16 cellular contexts compared by ENCODE assay signal in genomic region chr2:162000466-162000865, GRCh38.
"Had no signal": no experiment of that assay in that cellular context is flagged by ENCODE, and none has a peak within 500 bp of the region (broad histone marks: within the 10 kb centered on the region; RNA-seq: fewer than 3 reads in every experiment).

No MANE protein-coding gene starts in this region.

- H3K9me3 ChIP-seq: colonic mucosa, testis had no signal

- H3K4me1 ChIP-seq: parathyroid adenoma had no signal

- H3K27me3 Mint-ChIP-seq: activated CD4-positive, alpha-beta memory T cell treated with anti-CD3 and anti-CD28 coated beads, Interleukin-2, amount 10 ng/mL, durations not matched to agents 7 days and 5 days; stimulated activated naive CD8-positive, alpha-beta T cell treated with anti-CD3 and anti-CD28 coated beads, Interleukin-15, amount 100 ng/mL, for 72 hours had no signal

- H3K9ac ChIP-seq: parathyroid adenoma had no signal

- H3K27me3 ChIP-seq: cardiac muscle cell, colonic mucosa, testis had no signal

- DNase-seq: activated CD4-positive, alpha-beta memory T cell treated with anti-CD3 and anti-CD28 coated beads, Interleukin-2, amount 10 ng/mL, durations not matched to agents 7 days and 5 days; activated naive CD4-positive, alpha-beta T cell treated with anti-CD3 and anti-CD28 coated beads, Interleukin-2, amount 50 U/mL, for 16 hours; aorta; colonic mucosa; effector CD8-positive, alpha-beta T cell; glutamatergic neuron; retina; stimulated activated CD4-positive, alpha-beta T cell treated with anti-CD3 and anti-CD28 coated beads, Interleukin-4, amount 100 ng/mL, for 24 hours; stimulated activated naive CD8-positive, alpha-beta T cell treated with anti-CD3 and anti-CD28 coated beads, Interleukin-15, amount 100 ng/mL, for 72 hours; testis had no signal

- H2AFZ ChIP-seq: parathyroid adenoma had no signal

- H3K36me3 Mint-ChIP-seq: mesothelial cell of epicardium had no signal

- H3K4me3 Mint-ChIP-seq: activated CD4-positive, alpha-beta memory T cell treated with anti-CD3 and anti-CD28 coated beads, Interleukin-2, amount 10 ng/mL, durations not matched to agents 7 days and 5 days; mesothelial cell of epicardium; stimulated activated naive CD8-positive, alpha-beta T cell treated with anti-CD3 and anti-CD28 coated beads, Interleukin-15, amount 100 ng/mL, for 72 hours had no signal

- H3K9me3 Mint-ChIP-seq: mesothelial cell of epicardium had no signal

- H3K79me2 ChIP-seq: parathyroid adenoma had no signal

- H3K27ac Mint-ChIP-seq: activated T-helper 2 cell treated with anti-CD3 and anti-CD28 coated beads, Interferon-gamma antibody, Interleukin-2, Interleukin-4, amounts not matched to agents 10 μg/mL and 5 μg/mL and 100 μg/mL, durations not matched to agents 14 hours and 24 hours and 36 hours; mesothelial cell of epicardium had no signal

- H3K36me3 ChIP-seq: cardiac muscle cell, colonic mucosa had no signal

- ATAC-seq: activated CD4-positive, CD25-positive, alpha-beta regulatory T cell treated with anti-CD3 and anti-CD28 coated beads, Interleukin-2, amount 50 U/mL, for 24 hours; stimulated activated naive CD8-positive, alpha-beta T cell treated with anti-CD3 and anti-CD28 coated beads, Interleukin-15, amount 100 ng/mL, for 72 hours had no signal

- H3K4me3 ChIP-seq: cardiac muscle cell, colonic mucosa, SK-N-MC, testis had no signal

- H3K27ac ChIP-seq: cardiac muscle cell, colonic mucosa, parathyroid adenoma, SK-N-MC, testis had no signal
